ENCODE assay signal across 13 cellular contexts in the genomic region with DNA sequence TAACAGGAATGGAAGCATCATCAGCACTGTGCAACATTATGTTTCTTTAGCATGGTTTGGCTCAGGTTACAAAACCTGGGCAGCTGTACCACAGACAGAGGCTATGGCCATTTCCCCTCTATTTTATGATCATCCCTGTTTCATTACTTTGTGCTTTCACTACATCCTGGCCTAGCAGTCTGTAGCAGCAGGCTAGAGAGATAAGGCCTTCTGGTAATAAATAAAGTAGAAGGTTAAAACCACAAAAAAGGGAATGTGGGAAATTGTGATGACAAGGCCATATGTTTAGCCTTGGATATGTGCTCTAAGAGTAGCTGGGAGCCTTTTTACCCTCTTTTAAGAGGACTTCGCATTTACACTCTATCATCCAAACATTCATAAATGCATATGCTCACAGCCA.
DNase-seq lines count a peak whose midpoint lies in the region; ATAC-seq and TF ChIP-seq lines count a peak whose summit lies in the region.
"Had no signal": no experiment of that assay in that cellular context is flagged by ENCODE, and none has a peak within 500 bp of the region (broad histone marks: within the 10 kb centered on the region; RNA-seq: fewer than 3 reads in every experiment).

No MANE protein-coding gene starts in this region.

- no peaks in the 10 kb centered on the region for H3K9me2 ChIP-seq in GM23338 (ENCODE audit: insufficient read depth)

- no peak overlapping the region for H2AFZ ChIP-seq in GM23338

- no peaks in the 10 kb centered on the region for H3K9me3 ChIP-seq in right atrium auricular region
- H3K9me3 ChIP-seq: adrenal gland had no signal

- no peak for TF ChIP-seq CTCF in type B pancreatic cell (conservative IDR thresholded peaks at IDR 0.05)
- TF ChIP-seq CTCF in right atrium auricular region (IDR thresholded peaks at IDR 0.05), result no peak
- no peak for TF ChIP-seq CTCF in endothelial cell (IDR thresholded peaks at IDR 0.05; ENCODE audit: unreplicated experiment)
- TF ChIP-seq CTCF in GM23338 (conservative IDR thresholded peaks at IDR 0.05; ENCODE audit: low read depth in 2 of 2), result no peak

- H3K79me2 ChIP-seq in GM23338 (replicated peaks; ENCODE audit: insufficient read depth), result no peaks in the 10 kb centered on the region

- peak; percentile 27 for ATAC-seq in GM18870 (IDR thresholded peaks at IDR 0.05; ENCODE audit: unreplicated experiment)
- peak; percentile 21 for ATAC-seq in GM21786 (IDR thresholded peaks at IDR 0.05; ENCODE audit: unreplicated experiment)
- peak; percentile 36 for ATAC-seq in HG03280 (IDR thresholded peaks at IDR 0.05; ENCODE audit: unreplicated experiment)
- no peak for ATAC-seq in GM23338
- ATAC-seq: activated CD8-positive, alpha-beta T cell treated with anti-CD3 and anti-CD28 coated beads, Interleukin-2, amount 10 ng/mL, durations not matched to agents 7 days and 5 days had no signal

- H3K4me1 Mint-ChIP-seq in type B pancreatic cell (ENCODE audit: unreplicated experiment) (no peaks in the 10 kb centered on the region), endothelial cell (ENCODE audit: unreplicated experiment) (no peaks in the 10 kb centered on the region), GM23338 (no peaks in the 10 kb centered on the region)

- H3K36me3 ChIP-seq in right atrium auricular region (no peaks in the 10 kb centered on the region), GM23338 (ENCODE audit: insufficient read depth) (no peaks in the 10 kb centered on the region)
- H3K36me3 ChIP-seq: adrenal gland had no signal

- H3K4me2 ChIP-seq in GM23338, result no peak overlapping the region

- no peaks in the 10 kb centered on the region for H3K4me1 ChIP-seq in right atrium auricular region
- H3K4me1 ChIP-seq in GM23338 (ENCODE audit: insufficient read depth), result no peaks in the 10 kb centered on the region
- H3K4me1 ChIP-seq: adrenal gland had no signal

- H3K4me3 ChIP-seq in right atrium auricular region (no peak overlapping the region), GM23338 (no peak overlapping the region)
- H3K4me3 ChIP-seq: adrenal gland had no signal

- H3K36me3 Mint-ChIP-seq in type B pancreatic cell (no peaks in the 10 kb centered on the region), endothelial cell (ENCODE audit: low read depth, unreplicated experiment) (no peaks in the 10 kb centered on the region), GM23338 (ENCODE audit: low read depth) (no peaks in the 10 kb centered on the region)

- no peak overlapping the region for H3K27ac ChIP-seq in right atrium auricular region
- H3K27ac ChIP-seq in GM23338 (ENCODE audit: low read depth), result no peak overlapping the region; the same call in 1 of the 2 replicates
- H3K27ac ChIP-seq: adrenal gland had no signal

- no peaks in the 10 kb centered on the region for H3F3A ChIP-seq in GM23338 (replicated peaks; ENCODE audit: low read depth)

- no peaks in the 10 kb centered on the region for H3K27me3 Mint-ChIP-seq in type B pancreatic cell
- no peaks in the 10 kb centered on the region for H3K27me3 Mint-ChIP-seq in endothelial cell (ENCODE audit: unreplicated experiment)
- H3K27me3 Mint-ChIP-seq in GM23338 (ENCODE audit: insufficient read depth, low read depth, poor library complexity), result peaks cover 3% of the 10 kb centered on the region

- H3K27ac Mint-ChIP-seq in type B pancreatic cell, result no peak overlapping the region
- no peak overlapping the region for H3K27ac Mint-ChIP-seq in endothelial cell (ENCODE audit: unreplicated experiment)
- no peak overlapping the region for H3K27ac Mint-ChIP-seq in GM23338
- H3K27ac Mint-ChIP-seq: activated CD8-positive, alpha-beta T cell treated with anti-CD3 and anti-CD28 coated beads, Interleukin-2, amount 10 ng/mL, durations not matched to agents 7 days and 5 days; endodermal cell had no signal

- H3K4me3 Mint-ChIP-seq in type B pancreatic cell (no peak overlapping the region), endothelial cell (ENCODE audit: unreplicated experiment) (no peak overlapping the region), GM23338 (no peak overlapping the region)
- H3K4me3 Mint-ChIP-seq: activated CD8-positive, alpha-beta T cell treated with anti-CD3 and anti-CD28 coated beads, Interleukin-2, amount 10 ng/mL, durations not matched to agents 7 days and 5 days; endodermal cell had no signal

- no peaks in the 10 kb centered on the region for H4K20me1 ChIP-seq in GM23338 (replicated peaks; ENCODE audit: insufficient read depth)

- no peaks in the 10 kb centered on the region for H3K9me3 Mint-ChIP-seq in type B pancreatic cell
- H3K9me3 Mint-ChIP-seq in endothelial cell (ENCODE audit: unreplicated experiment), result no peaks in the 10 kb centered on the region
- H3K9me3 Mint-ChIP-seq in GM23338, result no peaks in the 10 kb centered on the region
- H3K9me3 Mint-ChIP-seq: endodermal cell had no signal

- H3K27me3 ChIP-seq in right atrium auricular region (no peaks in the 10 kb centered on the region), GM23338 (ENCODE audit: insufficient read depth) (no peaks in the 10 kb centered on the region)
- H3K27me3 ChIP-seq: adrenal gland had no signal

- peak; percentile 29 for DNase-seq in cerebellum (ENCODE audit: low spot score)
- no peak for DNase-seq in type B pancreatic cell (ENCODE audit: extremely low spot score, unreplicated experiment)
- DNase-seq in right atrium auricular region (ENCODE audit: low spot score), result no peak
- no peak for DNase-seq in endothelial cell (ENCODE audit: low spot score)
- no peak for DNase-seq in GM23338 (ENCODE audit: low spot score)
- DNase-seq: activated CD8-positive, alpha-beta T cell treated with anti-CD3 and anti-CD28 coated beads, Interleukin-2, amount 10 ng/mL, durations not matched to agents 7 days and 5 days; adrenal gland; endodermal cell; IMR-90; NCI-H510A had no signal

TF ChIP-seq in GM23338, 12 proteins besides CTCF, POLR2A, EP300 and RAD21 (continues in another document):
- TF ChIP-seq NANOG (IDR thresholded peaks at IDR 0.05; ENCODE audit: borderline replicate concordance) (no peak), STAT1 (IDR thresholded peaks at IDR 0.05; ENCODE audit: unreplicated experiment) (no peak), POLR2AphosphoS5 (IDR thresholded peaks at IDR 0.05; ENCODE audit: low read depth) (no peak), CREB1 (CRISPR knock-in tag; IDR thresholded peaks at IDR 0.05; ENCODE audit: low read depth) (no peak), EZH2 (IDR thresholded peaks at IDR 0.05; ENCODE audit: low read depth, unreplicated experiment) (no peak), ZNF114 (CRISPR knock-in tag; IDR thresholded peaks at IDR 0.05) (no peak)
- TF ChIP-seq, protein P1, sequence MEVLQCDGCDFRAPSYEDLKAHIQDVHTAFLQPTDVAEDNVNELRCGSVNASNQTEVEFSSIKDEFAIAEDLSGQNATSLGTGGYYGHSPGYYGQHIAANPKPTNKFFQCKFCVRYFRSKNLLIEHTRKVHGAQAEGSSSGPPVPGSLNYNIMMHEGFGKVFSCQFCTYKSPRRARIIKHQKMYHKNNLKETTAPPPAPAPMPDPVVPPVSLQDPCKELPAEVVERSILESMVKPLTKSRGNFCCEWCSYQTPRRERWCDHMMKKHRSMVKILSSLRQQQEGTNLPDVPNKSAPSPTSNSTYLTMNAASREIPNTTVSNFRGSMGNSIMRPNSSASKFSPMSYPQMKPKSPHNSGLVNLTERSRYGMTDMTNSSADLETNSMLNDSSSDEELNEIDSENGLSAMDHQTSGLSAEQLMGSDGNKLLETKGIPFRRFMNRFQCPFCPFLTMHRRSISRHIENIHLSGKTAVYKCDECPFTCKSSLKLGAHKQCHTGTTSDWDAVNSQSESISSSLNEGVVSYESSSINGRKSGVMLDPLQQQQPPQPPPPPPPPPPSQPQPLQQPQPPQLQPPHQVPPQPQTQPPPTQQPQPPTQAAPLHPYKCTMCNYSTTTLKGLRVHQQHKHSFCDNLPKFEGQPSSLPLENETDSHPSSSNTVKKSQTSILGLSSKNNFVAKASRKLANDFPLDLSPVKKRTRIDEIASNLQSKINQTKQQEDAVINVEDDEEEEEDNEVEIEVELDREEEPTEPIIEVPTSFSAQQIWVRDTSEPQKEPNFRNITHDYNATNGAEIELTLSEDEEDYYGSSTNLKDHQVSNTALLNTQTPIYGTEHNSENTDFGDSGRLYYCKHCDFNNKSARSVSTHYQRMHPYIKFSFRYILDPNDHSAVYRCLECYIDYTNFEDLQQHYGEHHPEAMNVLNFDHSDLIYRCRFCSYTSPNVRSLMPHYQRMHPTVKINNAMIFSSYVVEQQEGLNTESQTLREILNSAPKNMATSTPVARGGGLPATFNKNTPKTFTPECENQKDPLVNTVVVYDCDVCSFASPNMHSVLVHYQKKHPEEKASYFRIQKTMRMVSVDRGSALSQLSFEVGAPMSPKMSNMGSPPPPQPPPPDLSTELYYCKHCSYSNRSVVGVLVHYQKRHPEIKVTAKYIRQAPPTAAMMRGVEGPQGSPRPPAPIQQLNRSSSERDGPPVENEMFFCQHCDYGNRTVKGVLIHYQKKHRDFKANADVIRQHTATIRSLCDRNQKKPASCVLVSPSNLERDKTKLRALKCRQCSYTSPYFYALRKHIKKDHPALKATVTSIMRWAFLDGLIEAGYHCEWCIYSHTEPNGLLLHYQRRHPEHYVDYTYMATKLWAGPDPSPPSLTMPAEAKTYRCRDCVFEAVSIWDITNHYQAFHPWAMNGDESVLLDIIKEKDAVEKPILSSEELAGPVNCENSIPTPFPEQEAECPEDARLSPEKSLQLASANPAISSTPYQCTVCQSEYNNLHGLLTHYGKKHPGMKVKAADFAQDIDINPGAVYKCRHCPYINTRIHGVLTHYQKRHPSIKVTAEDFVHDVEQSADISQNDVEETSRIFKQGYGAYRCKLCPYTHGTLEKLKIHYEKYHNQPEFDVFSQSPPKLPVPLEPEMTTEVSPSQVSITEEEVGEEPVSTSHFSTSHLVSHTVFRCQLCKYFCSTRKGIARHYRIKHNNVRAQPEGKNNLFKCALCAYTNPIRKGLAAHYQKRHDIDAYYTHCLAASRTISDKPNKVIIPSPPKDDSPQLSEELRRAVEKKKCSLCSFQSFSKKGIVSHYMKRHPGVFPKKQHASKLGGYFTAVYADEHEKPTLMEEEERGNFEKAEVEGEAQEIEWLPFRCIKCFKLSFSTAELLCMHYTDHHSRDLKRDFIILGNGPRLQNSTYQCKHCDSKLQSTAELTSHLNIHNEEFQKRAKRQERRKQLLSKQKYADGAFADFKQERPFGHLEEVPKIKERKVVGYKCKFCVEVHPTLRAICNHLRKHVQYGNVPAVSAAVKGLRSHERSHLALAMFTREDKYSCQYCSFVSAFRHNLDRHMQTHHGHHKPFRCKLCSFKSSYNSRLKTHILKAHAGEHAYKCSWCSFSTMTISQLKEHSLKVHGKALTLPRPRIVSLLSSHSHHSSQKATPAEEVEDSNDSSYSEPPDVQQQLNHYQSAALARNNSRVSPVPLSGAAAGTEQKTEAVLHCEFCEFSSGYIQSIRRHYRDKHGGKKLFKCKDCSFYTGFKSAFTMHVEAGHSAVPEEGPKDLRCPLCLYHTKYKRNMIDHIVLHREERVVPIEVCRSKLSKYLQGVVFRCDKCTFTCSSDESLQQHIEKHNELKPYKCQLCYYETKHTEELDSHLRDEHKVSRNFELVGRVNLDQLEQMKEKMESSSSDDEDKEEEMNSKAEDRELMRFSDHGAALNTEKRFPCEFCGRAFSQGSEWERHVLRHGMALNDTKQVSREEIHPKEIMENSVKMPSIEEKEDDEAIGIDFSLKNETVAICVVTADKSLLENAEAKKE (CRISPR knock-in tag; IDR thresholded peaks at IDR 0.05), result no peak
